33 cellular contexts compared by ENCODE assay signal in genomic region chr3:177676148-177676547, GRCh38.
A peak's percentile ranks its signal among the peaks of the same experiment; 100 is the strongest.
DNase-seq lines count a peak whose midpoint lies in the region; ATAC-seq, FAIRE-seq and TF ChIP-seq lines count a peak whose summit lies in the region.
"Had no signal": no experiment of that assay in that cellular context is flagged by ENCODE, and none has a peak within 500 bp of the region (broad histone marks: within the 10 kb centered on the region; RNA-seq: fewer than 3 reads in every experiment).

No MANE protein-coding gene starts in this region.

- peaks cover 3% of the 10 kb centered on the region for H3K9me3 Mint-ChIP-seq in progenitor cell of endocrine pancreas (ENCODE audit: low read depth)
- H3K9me3 Mint-ChIP-seq: activated CD4-positive, alpha-beta memory T cell treated with anti-CD3 and anti-CD28 coated beads for 36 hours; activated naive CD4-positive, alpha-beta T cell treated with anti-CD3 and anti-CD28 coated beads, Interleukin-2, amount 10 ng/mL, durations not matched to agents 7 days and 5 days; activated T-helper 1 cell treated with anti-CD3 and anti-CD28 coated beads, Interleukin-12 subunit alpha, Interleukin-12 subunit beta, Interleukin-2, Interleukin-4 antibody, amounts not matched to agents 30 ng/mL and 10 ng/mL and 1 ng/mL, durations not matched to agents 14 hours and 24 hours and 36 hours; naive thymus-derived CD4-positive, alpha-beta T cell; T-helper 2 cell treated with Interferon-gamma antibody and Interleukin-4, amounts not matched to agents 5 μg/mL and 100 μg/mL, for 36 hours had no signal

- peaks cover 11 to 17% of the 10 kb centered on the region in 2 donors for H3K4me1 ChIP-seq in kidney (ENCODE audit: control insufficient read depth in 1 of 2, insufficient read depth in 1 of 2, low read depth in 1 of 2, low read length in 2 of 2)

- no peak overlapping the region for H3K4me3 Mint-ChIP-seq in progenitor cell of endocrine pancreas (ENCODE audit: low read depth)
- H3K4me3 Mint-ChIP-seq: activated CD4-positive, alpha-beta memory T cell treated with anti-CD3 and anti-CD28 coated beads for 36 hours; activated naive CD4-positive, alpha-beta T cell treated with anti-CD3 and anti-CD28 coated beads, Interleukin-2, amount 10 ng/mL, durations not matched to agents 7 days and 5 days; activated T-helper 1 cell treated with anti-CD3 and anti-CD28 coated beads, Interleukin-12 subunit alpha, Interleukin-12 subunit beta, Interleukin-2, Interleukin-4 antibody, amounts not matched to agents 30 ng/mL and 10 ng/mL and 1 ng/mL, durations not matched to agents 14 hours and 24 hours and 36 hours; naive thymus-derived CD4-positive, alpha-beta T cell; T-helper 2 cell treated with Interferon-gamma antibody and Interleukin-4, amounts not matched to agents 5 μg/mL and 100 μg/mL, for 36 hours had no signal

- peak overlapping the region; percentile 10 to 22 for H3K27ac ChIP-seq in kidney (ENCODE audit: low read depth in 2 of 2, low read length in 2 of 2)
- H3K27ac ChIP-seq: brain microvascular endothelial cell, GM23248, heart right ventricle, suprapubic skin had no signal

- H3K36me3 ChIP-seq in kidney (ENCODE audit: control insufficient read depth in 1 of 2, insufficient read depth in 2 of 2, low read length in 2 of 2), result no peaks in the 10 kb centered on the region
- H3K36me3 ChIP-seq: brain microvascular endothelial cell, heart right ventricle, pancreas, suprapubic skin had no signal

- H3K27ac Mint-ChIP-seq in progenitor cell of endocrine pancreas, result peak overlapping the region; percentile 84
- H3K27ac Mint-ChIP-seq: activated CD4-positive, alpha-beta memory T cell treated with anti-CD3 and anti-CD28 coated beads for 36 hours; activated naive CD4-positive, alpha-beta T cell treated with anti-CD3 and anti-CD28 coated beads, Interleukin-2, amount 10 ng/mL, durations not matched to agents 7 days and 5 days; activated T-helper 1 cell treated with anti-CD3 and anti-CD28 coated beads, Interleukin-12 subunit alpha, Interleukin-12 subunit beta, Interleukin-2, Interleukin-4 antibody, amounts not matched to agents 30 ng/mL and 10 ng/mL and 1 ng/mL, durations not matched to agents 14 hours and 24 hours and 36 hours; naive thymus-derived CD4-positive, alpha-beta T cell; T-helper 2 cell treated with Interferon-gamma antibody and Interleukin-4, amounts not matched to agents 5 μg/mL and 100 μg/mL, for 36 hours had no signal

- H3K4me1 Mint-ChIP-seq in progenitor cell of endocrine pancreas (ENCODE audit: low read depth), result peaks cover 36% of the 10 kb centered on the region

- no peak overlapping the region for H3K9ac ChIP-seq in kidney (ENCODE audit: low read length in 2 of 2)
- H3K9ac ChIP-seq: GM23248 had no signal

- intact Hi-C loops in kidney (cut with DNase I), result no loop called here

- no peak for FAIRE-seq in kidney (lab: Jason Lieb, UNC)
- FAIRE-seq: frontal cortex, pancreas, RCC 7860 had no signal

- H3K9me3 ChIP-seq in kidney (ENCODE audit: control insufficient read depth in 1 of 2, low read length in 2 of 2), result no peaks in the 10 kb centered on the region
- H3K9me3 ChIP-seq: heart right ventricle, pancreas, suprapubic skin had no signal

- DNase-seq in NCI-H1092 treated with DMSO at 0.1 percent for 48 hours (lab: John Stamatoyannopoulos, UW), result peak; percentile 27
- no peak for DNase-seq in NCI-H1092 (lab: John Stamatoyannopoulos, UW)
- DNase-seq in NCI-H146 treated with DMSO at 0.1 percent for 48 hours (lab: John Stamatoyannopoulos, UW; ENCODE audit: unreplicated experiment), result peak; percentile 29
- no peak for DNase-seq in kidney
- DNase-seq in progenitor cell of endocrine pancreas (ENCODE audit: low spot score, unreplicated experiment), result no peak
- no peak for DNase-seq in occipital lobe (lab: John Stamatoyannopoulos, UW)
- DNase-seq: 8988T; activated CD4-positive, alpha-beta memory T cell treated with anti-CD3 and anti-CD28 coated beads for 36 hours; activated CD4-positive, alpha-beta T cell treated with anti-CD3 and anti-CD28 coated beads for 1 hour; activated naive CD4-positive, alpha-beta T cell treated with anti-CD3 and anti-CD28 coated beads, Interleukin-2, amount 10 ng/mL, durations not matched to agents 7 days and 5 days; amniotic stem cell; brain microvascular endothelial cell; DMS79 treated with DMSO at 0.1 percent for 48 hours; GF-D8; GM23248; heart right ventricle; KBM-7; NCI-H1417 treated with DMSO at 0.1 percent for 48 hours; NCI-H2171 treated with DMSO at 0.1 percent for 48 hours; NCI-H510A treated with DMSO at 0.1 percent for 48 hours; right cardiac atrium; SHP77 treated with DMSO at 0.1 percent for 48 hours; stimulated activated naive CD4-positive, alpha-beta T cell had no signal

- H3K36me3 Mint-ChIP-seq in progenitor cell of endocrine pancreas (ENCODE audit: insufficient read depth), result no peaks in the 10 kb centered on the region
- H3K36me3 Mint-ChIP-seq: activated CD4-positive, alpha-beta memory T cell treated with anti-CD3 and anti-CD28 coated beads for 36 hours; activated naive CD4-positive, alpha-beta T cell treated with anti-CD3 and anti-CD28 coated beads, Interleukin-2, amount 10 ng/mL, durations not matched to agents 7 days and 5 days had no signal

- TF ChIP-seq CTCF in kidney (IDR thresholded peaks at IDR 0.05; ENCODE audit: borderline replicate concordance, extremely low read depth, insufficient read depth) (no peak), progenitor cell of endocrine pancreas (IDR thresholded peaks at IDR 0.05; ENCODE audit: unreplicated experiment) (no peak)

- no peak overlapping the region for H3K4me3 ChIP-seq in kidney (ENCODE audit: low read length in 2 of 2)
- H3K4me3 ChIP-seq: GM23248, heart right ventricle, lung, pancreas, suprapubic skin had no signal

- H3K27me3 Mint-ChIP-seq in progenitor cell of endocrine pancreas, result no peaks in the 10 kb centered on the region
- H3K27me3 Mint-ChIP-seq: activated CD4-positive, alpha-beta memory T cell treated with anti-CD3 and anti-CD28 coated beads for 36 hours; activated naive CD4-positive, alpha-beta T cell treated with anti-CD3 and anti-CD28 coated beads, Interleukin-2, amount 10 ng/mL, durations not matched to agents 7 days and 5 days; naive thymus-derived CD4-positive, alpha-beta T cell had no signal

- ATAC-seq in HG03378 (IDR thresholded peaks at IDR 0.05; ENCODE audit: unreplicated experiment) (no peak), GM19023 (IDR thresholded peaks at IDR 0.05; ENCODE audit: unreplicated experiment) (no peak)
- ATAC-seq: heart right ventricle; naive thymus-derived CD4-positive, alpha-beta T cell; right cardiac atrium had no signal

Comparison
In these comparisons a context has a peak if more than half of its experiments do, and no peak if none do; other contexts are left out.
1. DNase-seq: peak in NCI-H1092 treated with DMSO at 0.1 percent for 48 hours (single experiment) and NCI-H146 treated with DMSO at 0.1 percent for 48 hours (single experiment); none in NCI-H1092 (single experiment), kidney (single experiment), progenitor cell of endocrine pancreas (single experiment) and occipital lobe (single experiment).